ENCODE assay signal across 8 cellular contexts in the genomic region with DNA sequence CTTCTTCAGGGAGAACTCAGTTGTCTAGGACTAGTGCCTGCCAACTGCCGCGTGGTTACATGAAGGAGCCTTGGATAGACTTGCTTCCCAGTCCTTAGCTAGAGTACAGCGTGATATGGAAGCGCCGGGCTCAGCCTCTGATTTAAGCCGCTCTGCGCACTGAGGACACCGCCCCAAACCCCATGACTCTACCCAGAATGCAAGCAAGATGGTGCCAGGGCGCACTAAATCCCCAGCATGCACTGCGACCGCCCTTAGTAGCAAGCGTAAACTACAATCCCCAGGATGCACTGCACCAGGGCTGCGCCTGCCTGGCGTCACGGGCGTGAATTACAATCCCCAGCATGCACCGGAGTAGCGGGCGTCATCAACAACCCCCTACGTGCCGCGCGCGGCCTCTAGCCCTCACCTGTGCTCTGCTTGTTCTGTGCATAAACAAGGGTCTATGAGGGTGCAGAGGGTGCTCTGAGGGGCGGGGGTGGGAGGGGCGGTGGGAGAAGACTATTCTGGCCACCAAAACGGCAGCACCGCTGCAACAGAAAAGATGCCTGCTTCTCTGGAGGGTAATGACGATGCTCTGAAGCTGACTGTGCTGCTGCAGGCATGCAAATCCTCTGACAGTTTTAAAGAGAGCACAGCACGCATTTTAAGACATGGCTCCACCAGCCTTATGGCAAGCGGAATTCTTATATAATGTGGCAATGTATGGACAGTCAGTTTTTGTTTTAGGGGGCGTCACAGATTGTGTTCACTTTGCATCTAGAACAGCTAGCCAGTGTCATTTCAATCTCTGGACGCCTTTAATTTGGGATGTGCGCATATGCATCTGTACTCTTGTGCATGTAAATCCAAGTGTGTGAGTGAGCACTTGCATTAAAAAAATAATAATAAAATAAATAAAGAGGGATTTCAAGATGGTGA.
A peak's percentile ranks its signal among the peaks of the same experiment; 100 is the strongest.
DNase-seq lines count a peak whose midpoint lies in the region; ATAC-seq, FAIRE-seq and TF ChIP-seq lines count a peak whose summit lies in the region.

No MANE protein-coding gene starts in this region.

- no peaks in the 10 kb centered on the region for H3K9me3 ChIP-seq in kidney (ENCODE audit: control insufficient read depth in 1 of 2, low read length in 2 of 2)

- H3K4me3 ChIP-seq in kidney (ENCODE audit: low read length in 2 of 2) = peak overlapping the region; percentile 71 to 77

- no peaks in the 10 kb centered on the region for H3K4me1 ChIP-seq in kidney (ENCODE audit: control insufficient read depth in 1 of 2, insufficient read depth in 1 of 2, low read depth in 1 of 2, low read length in 2 of 2)

- FAIRE-seq in kidney (lab: Jason Lieb, UNC) = no peak

- H3K9ac ChIP-seq in kidney (ENCODE audit: low read length in 2 of 2) = no peak overlapping the region

- H3K27ac ChIP-seq in kidney (ENCODE audit: low read depth in 2 of 2, low read length in 2 of 2) = peak overlapping the region in 1 of 2 donors; percentile 61

- TF ChIP-seq CTCF in GM13977 (IDR thresholded peaks at IDR 0.05; ENCODE audit: extremely low read depth, insufficient read depth, missing control alignments) (no peak), kidney (IDR thresholded peaks at IDR 0.05; ENCODE audit: borderline replicate concordance, extremely low read depth, insufficient read depth) (no peak)

- ATAC-seq in HG02759 (IDR thresholded peaks at IDR 0.05; ENCODE audit: unreplicated experiment) = peak; percentile 100

- peak; percentile 70 for DNase-seq in GM13977 (ENCODE audit: low spot score)
- peak; percentile 96 for DNase-seq in NCI-H1930 (lab: John Stamatoyannopoulos, UW)
- peak; percentile 65 for DNase-seq in activated CD4-positive, CD25-positive, alpha-beta regulatory T cell treated with anti-CD3 and anti-CD28 coated beads, Interleukin-2, amount 50 U/mL, for 16 hours (ENCODE audit: low read depth, low spot score)
- DNase-seq in cerebellar cortex (ENCODE audit: low spot score) = peak; percentile 98
- peak; percentile 96 for DNase-seq in kidney
- DNase-seq in stimulated activated CD4-positive, alpha-beta T cell treated with anti-CD3 and anti-CD28 coated beads, Interleukin-12 subunit alpha, Interleukin-12 subunit beta, amount 100 ng/mL, for 4 hours = peak; percentile 79
- no peak for DNase-seq in LoVo (ENCODE audit: low spot score)

- in situ Hi-C loops in GM13977 (cut with MboI; ENCODE audit: low pct_unique_long_range_greater_than_20kb, low sequenced_read_pairs, unreplicated experiment) = no loop called here

- intact Hi-C loops in kidney (cut with DNase I) = no loop called here

- H3K36me3 ChIP-seq in kidney (ENCODE audit: control insufficient read depth in 1 of 2, insufficient read depth in 2 of 2, low read length in 2 of 2) = no peaks in the 10 kb centered on the region
